1 cellular context compared by ENCODE assay signal in genomic region chr11:77038825-77039326, GRCh38.
TF ChIP-seq lines count a peak whose summit lies in the region.

No MANE protein-coding gene starts in this region.

TF ChIP-seq in K562, 482 proteins besides CTCF, POLR2A, EP300 and RAD21:
- no peak for TF ChIP-seq SP1 (CRISPR knock-in tag; IDR thresholded peaks at IDR 0.05)
- TF ChIP-seq SPI1 (IDR thresholded peaks at IDR 0.05; ENCODE audit: borderline replicate concordance, low read depth, low read length), result peak; percentile 60; the same call in 1 of the 2 replicates
- TF ChIP-seq ZNF436 (CRISPR knock-in tag; IDR thresholded peaks at IDR 0.05), result no peak
- 0 out of 2 replicates have a peak, but pooled peaks have one; percentile 3 for TF ChIP-seq FOSL1 (tag; conservative IDR thresholded peaks at IDR 0.05)
